Comparison of ENCODE assay signal across 2 cellular contexts in genomic region chr19:53455828-53456227, GRCh38.
TF ChIP-seq lines count a peak whose summit lies in the region.

No MANE protein-coding gene starts in this region.

TF ChIP-seq in liver, 16 proteins besides CTCF, POLR2A, EP300 and RAD21:
- TF ChIP-seq TAF1 (conservative IDR thresholded peaks at IDR 0.05) (no peak), GABPA (IDR thresholded peaks at IDR 0.05 in 1 of 2, conservative IDR thresholded peaks at IDR 0.05 in 1 of 2) (no peak), YY1 (IDR thresholded peaks at IDR 0.05) (no peak), ATF3 (IDR thresholded peaks at IDR 0.05) (no peak), HNF4A (conservative IDR thresholded peaks at IDR 0.05) (no peak), NR2F2 (IDR thresholded peaks at IDR 0.05) (no peak), RXRA (IDR thresholded peaks at IDR 0.05) (no peak), SP1 (IDR thresholded peaks at IDR 0.05) (no peak), JUND (IDR thresholded peaks at IDR 0.05) (no peak)
- TF ChIP-seq, protein P1, sequence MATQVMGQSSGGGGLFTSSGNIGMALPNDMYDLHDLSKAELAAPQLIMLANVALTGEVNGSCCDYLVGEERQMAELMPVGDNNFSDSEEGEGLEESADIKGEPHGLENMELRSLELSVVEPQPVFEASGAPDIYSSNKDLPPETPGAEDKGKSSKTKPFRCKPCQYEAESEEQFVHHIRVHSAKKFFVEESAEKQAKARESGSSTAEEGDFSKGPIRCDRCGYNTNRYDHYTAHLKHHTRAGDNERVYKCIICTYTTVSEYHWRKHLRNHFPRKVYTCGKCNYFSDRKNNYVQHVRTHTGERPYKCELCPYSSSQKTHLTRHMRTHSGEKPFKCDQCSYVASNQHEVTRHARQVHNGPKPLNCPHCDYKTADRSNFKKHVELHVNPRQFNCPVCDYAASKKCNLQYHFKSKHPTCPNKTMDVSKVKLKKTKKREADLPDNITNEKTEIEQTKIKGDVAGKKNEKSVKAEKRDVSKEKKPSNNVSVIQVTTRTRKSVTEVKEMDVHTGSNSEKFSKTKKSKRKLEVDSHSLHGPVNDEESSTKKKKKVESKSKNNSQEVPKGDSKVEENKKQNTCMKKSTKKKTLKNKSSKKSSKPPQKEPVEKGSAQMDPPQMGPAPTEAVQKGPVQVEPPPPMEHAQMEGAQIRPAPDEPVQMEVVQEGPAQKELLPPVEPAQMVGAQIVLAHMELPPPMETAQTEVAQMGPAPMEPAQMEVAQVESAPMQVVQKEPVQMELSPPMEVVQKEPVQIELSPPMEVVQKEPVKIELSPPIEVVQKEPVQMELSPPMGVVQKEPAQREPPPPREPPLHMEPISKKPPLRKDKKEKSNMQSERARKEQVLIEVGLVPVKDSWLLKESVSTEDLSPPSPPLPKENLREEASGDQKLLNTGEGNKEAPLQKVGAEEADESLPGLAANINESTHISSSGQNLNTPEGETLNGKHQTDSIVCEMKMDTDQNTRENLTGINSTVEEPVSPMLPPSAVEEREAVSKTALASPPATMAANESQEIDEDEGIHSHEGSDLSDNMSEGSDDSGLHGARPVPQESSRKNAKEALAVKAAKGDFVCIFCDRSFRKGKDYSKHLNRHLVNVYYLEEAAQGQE (IDR thresholded peaks at IDR 0.05) = no peak
- TF ChIP-seq, protein P2, sequence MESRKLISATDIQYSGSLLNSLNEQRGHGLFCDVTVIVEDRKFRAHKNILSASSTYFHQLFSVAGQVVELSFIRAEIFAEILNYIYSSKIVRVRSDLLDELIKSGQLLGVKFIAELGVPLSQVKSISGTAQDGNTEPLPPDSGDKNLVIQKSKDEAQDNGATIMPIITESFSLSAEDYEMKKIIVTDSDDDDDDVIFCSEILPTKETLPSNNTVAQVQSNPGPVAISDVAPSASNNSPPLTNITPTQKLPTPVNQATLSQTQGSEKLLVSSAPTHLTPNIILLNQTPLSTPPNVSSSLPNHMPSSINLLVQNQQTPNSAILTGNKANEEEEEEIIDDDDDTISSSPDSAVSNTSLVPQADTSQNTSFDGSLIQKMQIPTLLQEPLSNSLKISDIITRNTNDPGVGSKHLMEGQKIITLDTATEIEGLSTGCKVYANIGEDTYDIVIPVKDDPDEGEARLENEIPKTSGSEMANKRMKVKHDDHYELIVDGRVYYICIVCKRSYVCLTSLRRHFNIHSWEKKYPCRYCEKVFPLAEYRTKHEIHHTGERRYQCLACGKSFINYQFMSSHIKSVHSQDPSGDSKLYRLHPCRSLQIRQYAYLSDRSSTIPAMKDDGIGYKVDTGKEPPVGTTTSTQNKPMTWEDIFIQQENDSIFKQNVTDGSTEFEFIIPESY (IDR thresholded peaks at IDR 0.05) = no peak

TF ChIP-seq in K562, 482 proteins besides CTCF, POLR2A, EP300 and RAD21:
- no peak for TF ChIP-seq NR4A1 (CRISPR knock-in tag; IDR thresholded peaks at IDR 0.05)
- TF ChIP-seq NR4A1 (tag; IDR thresholded peaks at IDR 0.05) = no peak
- TF ChIP-seq, protein P3, sequence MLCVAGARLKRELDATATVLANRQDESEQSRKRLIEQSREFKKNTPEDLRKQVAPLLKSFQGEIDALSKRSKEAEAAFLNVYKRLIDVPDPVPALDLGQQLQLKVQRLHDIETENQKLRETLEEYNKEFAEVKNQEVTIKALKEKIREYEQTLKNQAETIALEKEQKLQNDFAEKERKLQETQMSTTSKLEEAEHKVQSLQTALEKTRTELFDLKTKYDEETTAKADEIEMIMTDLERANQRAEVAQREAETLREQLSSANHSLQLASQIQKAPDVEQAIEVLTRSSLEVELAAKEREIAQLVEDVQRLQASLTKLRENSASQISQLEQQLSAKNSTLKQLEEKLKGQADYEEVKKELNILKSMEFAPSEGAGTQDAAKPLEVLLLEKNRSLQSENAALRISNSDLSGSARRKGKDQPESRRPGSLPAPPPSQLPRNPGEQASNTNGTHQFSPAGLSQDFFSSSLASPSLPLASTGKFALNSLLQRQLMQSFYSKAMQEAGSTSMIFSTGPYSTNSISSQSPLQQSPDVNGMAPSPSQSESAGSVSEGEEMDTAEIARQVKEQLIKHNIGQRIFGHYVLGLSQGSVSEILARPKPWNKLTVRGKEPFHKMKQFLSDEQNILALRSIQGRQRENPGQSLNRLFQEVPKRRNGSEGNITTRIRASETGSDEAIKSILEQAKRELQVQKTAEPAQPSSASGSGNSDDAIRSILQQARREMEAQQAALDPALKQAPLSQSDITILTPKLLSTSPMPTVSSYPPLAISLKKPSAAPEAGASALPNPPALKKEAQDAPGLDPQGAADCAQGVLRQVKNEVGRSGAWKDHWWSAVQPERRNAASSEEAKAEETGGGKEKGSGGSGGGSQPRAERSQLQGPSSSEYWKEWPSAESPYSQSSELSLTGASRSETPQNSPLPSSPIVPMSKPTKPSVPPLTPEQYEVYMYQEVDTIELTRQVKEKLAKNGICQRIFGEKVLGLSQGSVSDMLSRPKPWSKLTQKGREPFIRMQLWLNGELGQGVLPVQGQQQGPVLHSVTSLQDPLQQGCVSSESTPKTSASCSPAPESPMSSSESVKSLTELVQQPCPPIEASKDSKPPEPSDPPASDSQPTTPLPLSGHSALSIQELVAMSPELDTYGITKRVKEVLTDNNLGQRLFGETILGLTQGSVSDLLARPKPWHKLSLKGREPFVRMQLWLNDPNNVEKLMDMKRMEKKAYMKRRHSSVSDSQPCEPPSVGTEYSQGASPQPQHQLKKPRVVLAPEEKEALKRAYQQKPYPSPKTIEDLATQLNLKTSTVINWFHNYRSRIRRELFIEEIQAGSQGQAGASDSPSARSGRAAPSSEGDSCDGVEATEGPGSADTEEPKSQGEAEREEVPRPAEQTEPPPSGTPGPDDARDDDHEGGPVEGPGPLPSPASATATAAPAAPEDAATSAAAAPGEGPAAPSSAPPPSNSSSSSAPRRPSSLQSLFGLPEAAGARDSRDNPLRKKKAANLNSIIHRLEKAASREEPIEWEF (CRISPR knock-in tag; IDR thresholded peaks at IDR 0.05) = no peak
- 0 out of 2 replicates have a peak, but pooled peaks have one; percentile 49 for TF ChIP-seq ZNF274 (IDR thresholded peaks at IDR 0.05; ENCODE audit: borderline replicate concordance, low read depth, low read length)
- TF ChIP-seq CBX8 (IDR thresholded peaks at IDR 0.05; ENCODE audit: borderline replicate concordance, extremely low read depth, low read depth, low read length, poor library complexity, severe bottlenecking) = no peak
- no peak for TF ChIP-seq ZNF41 (CRISPR knock-in tag; conservative IDR thresholded peaks at IDR 0.05)
- TF ChIP-seq DIDO1 (tag; IDR thresholded peaks at IDR 0.05; ENCODE audit: low read depth) = no peak
